8 cellular contexts compared by ENCODE assay signal in genomic region chr11:117232911-117233409, GRCh38. TPM values are rescaled to one million over a fixed set of nuclear protein-coding genes. Genes with fewer than 3 reads are reported as not detected.
A peak's percentile ranks its signal among the peaks of the same experiment; 100 is the strongest.
DNase-seq lines count a peak whose midpoint lies in the region; ATAC-seq, FAIRE-seq and TF ChIP-seq lines count a peak whose summit lies in the region.

No MANE protein-coding gene starts in this region.

- peaks cover 37% of the 10 kb centered on the region for H3K4me1 Mint-ChIP-seq in activated CD4-positive, alpha-beta memory T cell treated with anti-CD3 and anti-CD28 coated beads for 36 hours (ENCODE audit: low read depth)

- intact Hi-C loops in activated CD4-positive, alpha-beta memory T cell treated with anti-CD3 and anti-CD28 coated beads for 36 hours (cut with micrococcal nuclease) = loop anchor here (1.0 to 5.0 kb wide), 7 partner anchors 94 to 754 kb away; partner anchors contain the start of genes BUD13, CEP164, IL10RA and ZPR1
- intact Hi-C loops in ovary (cut with DNase I) = loop anchor here (2.0 to 10.0 kb wide), 5 partner anchors 82 to 441 kb away; partner anchors contain the start of genes BACE1 (in 2 of the 4), APOA5 (in 1 of the 4) and CEP164 (in 1 of the 4)

- peaks cover 12% of the 10 kb centered on the region; the same call in 1 of the 3 replicates for H3K4me1 ChIP-seq in A549
- H3K4me1 ChIP-seq in ovary (ENCODE audit: insufficient read depth) = peaks cover 1% of the 10 kb centered on the region

- no peak for TF ChIP-seq RAD21 in A549 (conservative IDR thresholded peaks at IDR 0.05 in 1 of 2, IDR thresholded peaks at IDR 0.05 in 1 of 2)

- no peak for TF ChIP-seq CTCF in A549 (IDR thresholded peaks at IDR 0.05)
- TF ChIP-seq CTCF in fibroblast of villous mesenchyme (IDR thresholded peaks at IDR 0.05; ENCODE audit: insufficient read depth, low read depth, low read length) = no peak
- no peak for TF ChIP-seq CTCF in ovary (IDR thresholded peaks at IDR 0.05)

- CTCF ChIA-PET in A549 (lab: Yijun Ruan, JAX) = interaction anchor here (1.3 kb wide), 1 partner anchor 52 kb away, joined by 4 read pairs; no protein-coding TSS in a partner anchor
- CTCF ChIA-PET in activated CD4-positive, alpha-beta memory T cell treated with anti-CD3 and anti-CD28 coated beads for 36 hours (lab: Charles Lee) = interaction anchor here (1.5 to 2.6 kb wide), 3 partner anchors 11 to 95 kb away, joined by 3 to 14 read pairs (median 4); partner anchors contain the start of gene CEP164

- peak overlapping the region; percentile 82 for H3K4me3 Mint-ChIP-seq in activated CD4-positive, alpha-beta memory T cell treated with anti-CD3 and anti-CD28 coated beads for 36 hours

- POLR2A ChIA-PET in A549 (lab: Yijun Ruan, JAX) = interaction anchor here (1.5 kb wide), 1 partner anchor 442 kb away, joined by 3 read pairs; the partner anchor contains the start of gene APOA5
- POLR2A ChIA-PET in activated CD4-positive, alpha-beta memory T cell treated with anti-CD3 and anti-CD28 coated beads for 36 hours (lab: Charles Lee) = no interaction called here

- no peaks in the 10 kb centered on the region for H3K27me3 ChIP-seq in ovary

- H3K4me2 ChIP-seq in A549 = peak overlapping the region; percentile 83

- TF ChIP-seq POLR2A in A549 (IDR thresholded peaks at IDR 0.05; ENCODE audit: low read length) = no peak
- no peak for TF ChIP-seq POLR2A in ovary (IDR thresholded peaks at IDR 0.05)

- H3K4me3 ChIP-seq in A549 (peak overlapping the region; percentile 60), fibroblast of villous mesenchyme (ENCODE audit: low read depth, low read length) (peak overlapping the region; percentile 84), ovary (peak overlapping the region; percentile 63)

- H3K27ac ChIP-seq in A549 (peak overlapping the region; percentile 82 to 100), ovary (peak overlapping the region; percentile 79 to 93)

- H3K36me3 ChIP-seq in ovary = no peaks in the 10 kb centered on the region

- no peaks in the 10 kb centered on the region for H3K9me3 ChIP-seq in A549
- H3K9me3 ChIP-seq in ovary = no peaks in the 10 kb centered on the region

- H3K27me3 Mint-ChIP-seq in activated CD4-positive, alpha-beta memory T cell treated with anti-CD3 and anti-CD28 coated beads for 36 hours = no peaks in the 10 kb centered on the region

- no peaks in the 10 kb centered on the region for H3K9me3 Mint-ChIP-seq in activated CD4-positive, alpha-beta memory T cell treated with anti-CD3 and anti-CD28 coated beads for 36 hours

- ATAC-seq in A549 = peak; percentile 37 to 52; a peak in 3 of 6 replicates
- no peak for ATAC-seq in HG02678 (IDR thresholded peaks at IDR 0.05; ENCODE audit: unreplicated experiment)

- WGBS in A549 (ENCODE audit: missing lambda C conversion rate) = 5% methylated on average over 23 of the region's 27 CpGs
- WGBS in ovary, 3 donors = 0 to 1% (median 1%) methylated on average over 23 to 27 of the region's 27 CpGs

- H3K36me3 Mint-ChIP-seq in activated CD4-positive, alpha-beta memory T cell treated with anti-CD3 and anti-CD28 coated beads for 36 hours = peaks cover 29% of the 10 kb centered on the region

- peak overlapping the region; percentile 69 for H3K27ac Mint-ChIP-seq in activated CD4-positive, alpha-beta memory T cell treated with anti-CD3 and anti-CD28 coated beads for 36 hours

- no peak for TF ChIP-seq EP300 in A549 (IDR thresholded peaks at IDR 0.05)
- no peak for TF ChIP-seq EP300 in ovary (IDR thresholded peaks at IDR 0.05)

- DNase-seq in A549 (ENCODE audit: low read depth in 1 of 2, low spot score in 1 of 2) (peak in 1 of 2 experiments; percentile 14), GM19239 (ENCODE audit: insufficient read length, low spot score) (peak; percentile 34), fibroblast of villous mesenchyme (ENCODE audit: low read depth) (no peak), ovary (peak in 3 of 5 donors; percentile 38 to 64 (median 60)), NCI-H128 (lab: John Stamatoyannopoulos, UW; ENCODE audit: unreplicated experiment) (no peak)
- DNase-seq in activated CD4-positive, alpha-beta memory T cell treated with anti-CD3 and anti-CD28 coated beads for 36 hours = peak; percentile 29
- no peak for DNase-seq in stimulated activated naive CD4-positive, alpha-beta T cell treated with Interleukin-2 at 50 U/mL for 16 hours (lab: John Stamatoyannopoulos, UW)

- FAIRE-seq in A549 (lab: Jason Lieb, UNC) (no peak), GM19239 (lab: Jason Lieb, UNC) (peak; percentile 78)

TF ChIP-seq in A549, 52 proteins besides CTCF, POLR2A, EP300 and RAD21 (continues in another document):
- TF ChIP-seq ZSCAN20 (CRISPR knock-in tag; IDR thresholded peaks at IDR 0.05) (no peak), PBX3 (IDR thresholded peaks at IDR 0.05) (no peak), HOXB5 (CRISPR knock-in tag; IDR thresholded peaks at IDR 0.05) (no peak), E2F6 (IDR thresholded peaks at IDR 0.05; ENCODE audit: borderline replicate concordance, low read depth) (no peak)

RNA-seq across cellular contexts. Expression of gene RNF214, which starts 0.5 kb away (rescaled TPM):
- 14.0 and 15.9 TPM in 2 replicates for polyA plus RNA-seq in A549 (2011; rRNA removed)
- polyA plus RNA-seq in A549 (2012; cell fraction: cytosol; rRNA removed) = 11.4 and 11.6 TPM in 2 replicates
- polyA plus RNA-seq in A549 (2012; cell fraction: nucleus; rRNA removed) = 14.1 and 16.2 TPM in 2 replicates
- polyA plus RNA-seq in A549 (2017; fragmentation: RNase III; extraction: RNeasy Plus Mini Kit Qiagen cat#74134 plus additional on column Dnase treatment) = 10.6 to 11.6 TPM (median 11.0 TPM) in 3 replicates
- polyA minus RNA-seq in A549 (2011; rRNA and poly(A)+ RNA removed) = 36.7 and 40.3 TPM in 2 replicates
- total RNA-seq in activated CD4-positive, alpha-beta memory T cell treated with anti-CD3 and anti-CD28 coated beads for 36 hours = 10 to 100 TPM; 16.9 to 18.3 TPM
- 11.6 and 14.2 TPM in 2 replicates for total RNA-seq in fibroblast of villous mesenchyme
- total RNA-seq in ovary = 10 to 100 TPM in 6 of 7 donors, 1 to 10 TPM in 1; 9.7 to 40.9 (median 29.3) TPM
- 10 to 100 TPM; 12.8 to 22.7 TPM for polyA plus RNA-seq in ovary

RNA-seq across cellular contexts. Expression of gene PCSK7, which starts 1.1 kb away (rescaled TPM):
- 9.8 and 12.8 TPM in 2 replicates for polyA plus RNA-seq in A549 (2011; rRNA removed)
- 19.0 and 21.8 TPM in 2 replicates for polyA plus RNA-seq in A549 (2012; cell fraction: cytosol; rRNA removed)
- polyA plus RNA-seq in A549 (2012; cell fraction: nucleus; rRNA removed) = 55.7 and 65.6 TPM in 2 replicates
- polyA plus RNA-seq in A549 (2017; fragmentation: RNase III; extraction: RNeasy Plus Mini Kit Qiagen cat#74134 plus additional on column Dnase treatment) = 17.8 to 20.1 TPM (median 19.6 TPM) in 3 replicates
- polyA minus RNA-seq in A549 (2011; rRNA and poly(A)+ RNA removed) = 14.9 and 17.8 TPM in 2 replicates
- 100 to 1,000 TPM; 104 to 105 TPM for total RNA-seq in activated CD4-positive, alpha-beta memory T cell treated with anti-CD3 and anti-CD28 coated beads for 36 hours
- 44.5 and 60.0 TPM in 2 replicates for total RNA-seq in fibroblast of villous mesenchyme
- total RNA-seq in ovary = 10 to 100 TPM; 16.3 to 67.7 (median 32.2) TPM
- polyA plus RNA-seq in ovary = 10 to 100 TPM; 14.5 to 15.7 TPM

RNA-seq across cellular contexts. Expression of gene TAGLN, which starts 33.8 kb away (rescaled TPM):
- polyA plus RNA-seq in A549 (2011; rRNA removed) = 34.2 and 43.2 TPM in 2 replicates
- polyA plus RNA-seq in A549 (2012; cell fraction: cytosol; rRNA removed) = 104 and 153 TPM in 2 replicates
- 153 and 173 TPM in 2 replicates for polyA plus RNA-seq in A549 (2012; cell fraction: nucleus; rRNA removed)
- 257 to 296 TPM (median 287 TPM) in 3 replicates for polyA plus RNA-seq in A549 (2017; fragmentation: RNase III; extraction: RNeasy Plus Mini Kit Qiagen cat#74134 plus additional on column Dnase treatment)
- polyA minus RNA-seq in A549 (2011; rRNA and poly(A)+ RNA removed) = 16.0 and 24.1 TPM in 2 replicates
- total RNA-seq in activated CD4-positive, alpha-beta memory T cell treated with anti-CD3 and anti-CD28 coated beads for 36 hours = 1 to 10 TPM; 3.1 to 4.0 TPM
- total RNA-seq in fibroblast of villous mesenchyme = 4,185 and 5,577 TPM in 2 replicates
- total RNA-seq in ovary = 1,000 to 10,000 TPM in 3 of 7 donors, 100 to 1,000 TPM in 4; 491 to 2,646 (median 828) TPM
- polyA plus RNA-seq in ovary = 1,000 to 10,000 TPM; 1,650 to 3,307 TPM

RNA-seq across cellular contexts. Expression of gene SIDT2, which starts 54.4 kb away (rescaled TPM):
- polyA plus RNA-seq in A549 (2011; rRNA removed) = 8.5 and 15.4 TPM in 2 replicates
- polyA plus RNA-seq in A549 (2012; cell fraction: cytosol; rRNA removed) = 10.2 and 10.7 TPM in 2 replicates
- polyA plus RNA-seq in A549 (2012; cell fraction: nucleus; rRNA removed) = 28.6 and 37.9 TPM in 2 replicates
- 5.5 to 6.4 TPM (median 5.9 TPM) in 3 replicates for polyA plus RNA-seq in A549 (2017; fragmentation: RNase III; extraction: RNeasy Plus Mini Kit Qiagen cat#74134 plus additional on column Dnase treatment)
- 25.7 and 34.3 TPM in 2 replicates for polyA minus RNA-seq in A549 (2011; rRNA and poly(A)+ RNA removed)
- total RNA-seq in activated CD4-positive, alpha-beta memory T cell treated with anti-CD3 and anti-CD28 coated beads for 36 hours = 10 to 100 TPM; 21.5 to 26.0 TPM
- total RNA-seq in fibroblast of villous mesenchyme = 23.5 and 24.2 TPM in 2 replicates
- 100 to 1,000 TPM in 1 of 7 donors, 10 to 100 TPM in 6; 36.5 to 141 (median 73.7) TPM for total RNA-seq in ovary
- 100 to 1,000 TPM in 1 of 2 donors, 10 to 100 TPM in 1; 59.2 to 106 TPM for polyA plus RNA-seq in ovary

RNA-seq across cellular contexts. Expression of gene BACE1-AS, which starts 58.2 kb away (rescaled TPM):
- polyA plus RNA-seq in A549 (2011; rRNA removed) (4.4 and 5.4 TPM in 2 replicates), A549 (2017; fragmentation: RNase III; extraction: RNeasy Plus Mini Kit Qiagen cat#74134 plus additional on column Dnase treatment) (1.7 to 2.0 TPM (median 1.8 TPM) in 3 replicates), ovary (10 to 100 TPM in 1 of 2 donors, 1 to 10 TPM in 1; 8.0 to 12.7 TPM)
- 1.1 and 1.6 TPM in 2 replicates for polyA plus RNA-seq in A549 (2012; cell fraction: cytosol; rRNA removed)
- 2.4 and 3.3 TPM in 2 replicates for polyA plus RNA-seq in A549 (2012; cell fraction: nucleus; rRNA removed)
- polyA minus RNA-seq in A549 (2011; rRNA and poly(A)+ RNA removed) = 9.6 and 10.6 TPM in 2 replicates
- 1 to 10 TPM; 3.9 to 5.4 TPM for total RNA-seq in activated CD4-positive, alpha-beta memory T cell treated with anti-CD3 and anti-CD28 coated beads for 36 hours
- total RNA-seq in fibroblast of villous mesenchyme (2.6 and 3.5 TPM in 2 replicates), ovary (10 to 100 TPM in 5 of 7 donors, 1 to 10 TPM in 2; 5.1 to 20.3 (median 14.2) TPM)

Comparison
In these comparisons a context has a peak if more than half of its experiments do, and no peak if none do; other contexts are left out.
1. DNase-seq: peak in GM19239 (single experiment), activated CD4-positive, alpha-beta memory T cell treated with anti-CD3 and anti-CD28 coated beads for 36 hours (single experiment) and ovary (3 of 5); none in fibroblast of villous mesenchyme (single experiment), NCI-H128 (single experiment) and stimulated activated naive CD4-positive, alpha-beta T cell treated with Interleukin-2 at 50 U/mL for 16 hours (single experiment).
2. RNA of gene TAGLN, which starts 33.8 kb away (total RNA-seq): 4,185 to 5,577 TPM in fibroblast of villous mesenchyme and 491 to 2,646 TPM in ovary; 3.1 to 4.0 TPM in activated CD4-positive, alpha-beta memory T cell treated with anti-CD3 and anti-CD28 coated beads for 36 hours; every median in the first group is over 10 times any median in the second.
3. Peak in every context shown above with its lines, with median percentiles within 50 percentile points of each other: H3K4me3 ChIP-seq.